ENCODE assay signal across 27 cellular contexts in the genomic region with DNA sequence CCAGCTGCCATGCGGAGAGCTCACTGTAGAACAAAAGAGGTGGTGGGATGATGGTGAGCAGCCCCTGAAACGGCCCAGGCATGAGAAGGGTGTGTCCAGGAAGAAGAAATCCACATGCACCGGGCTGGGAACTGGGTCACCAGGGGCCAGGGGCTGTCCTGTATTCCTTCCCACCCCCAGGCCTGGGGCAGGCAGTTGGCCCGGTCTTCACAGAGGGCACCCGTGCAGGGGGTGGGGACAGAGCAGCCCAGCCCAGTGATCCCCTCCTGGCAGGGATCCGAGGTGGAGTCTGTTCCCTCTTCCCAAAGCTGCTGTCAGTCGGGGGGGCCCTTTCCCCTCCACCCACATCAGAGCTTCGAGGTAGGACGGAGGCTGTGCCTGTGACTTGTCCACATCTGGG. TPM values are rescaled to one million over a fixed set of nuclear protein-coding genes. Genes with fewer than 3 reads are reported as not detected.
"Had no signal": no experiment of that assay in that cellular context is flagged by ENCODE, and none has a peak within 500 bp of the region (broad histone marks: within the 10 kb centered on the region; RNA-seq: fewer than 3 reads in every experiment).

No MANE protein-coding gene starts in this region.

- ATAC-seq: gastroesophageal sphincter; left cardiac atrium; natural killer cell treated with Interleukin-12 subunit alpha and Interleukin-12 subunit beta and Interleukin-15 and Interleukin-18, amount 100 ng/mL, for 72 hours; stimulated activated naive B cell treated with anti-CD40 and anti-IgM and Interleukin-4, amounts not matched to agents 10 μg/mL and 1 μg/mL and 100 μg/mL, for 72 hours; stimulated activated naive CD8-positive, alpha-beta T cell treated with anti-CD3 and anti-CD28 coated beads, Interleukin-15, amount 100 ng/mL, for 72 hours had no signal

- H3K27ac Mint-ChIP-seq: memory B cell; mesothelial cell of epicardium; natural killer cell treated with Interleukin-12 subunit alpha and Interleukin-12 subunit beta and Interleukin-15 and Interleukin-18, amount 100 ng/mL, for 72 hours; stimulated activated naive B cell treated with anti-CD40 and anti-IgM and Interleukin-4, amounts not matched to agents 10 μg/mL and 1 μg/mL and 100 μg/mL, for 72 hours; stimulated activated naive CD8-positive, alpha-beta T cell treated with anti-CD3 and anti-CD28 coated beads, Interleukin-15, amount 100 ng/mL, for 72 hours had no signal

- DNase-seq: colonic mucosa; dermis blood vessel endothelial cell; esophagus squamous epithelium; kidney; left cardiac atrium; left ventricle myocardium inferior; lower lobe of right lung; sigmoid colon; stimulated activated CD4-positive, alpha-beta T cell treated with anti-CD3 and anti-CD28 coated beads, Interleukin-2, amount 100 ng/mL, for 24 hours; stimulated activated CD4-positive, alpha-beta T cell treated with anti-CD3 and anti-CD28 coated beads, Interleukin-4, amount 100 ng/mL, for 4 hours; stimulated activated naive B cell treated with anti-CD40 and anti-IgM and Interleukin-4, amounts not matched to agents 10 μg/mL and 1 μg/mL and 100 μg/mL, for 72 hours; stimulated activated naive CD8-positive, alpha-beta T cell treated with anti-CD3 and anti-CD28 coated beads, Interleukin-15, amount 100 ng/mL, for 72 hours; transverse colon had no signal

- H3K4me3 Mint-ChIP-seq: memory B cell; mesothelial cell of epicardium; natural killer cell treated with Interleukin-12 subunit alpha and Interleukin-12 subunit beta and Interleukin-15 and Interleukin-18, amount 100 ng/mL, for 72 hours; stimulated activated naive B cell treated with anti-CD40 and anti-IgM and Interleukin-4, amounts not matched to agents 10 μg/mL and 1 μg/mL and 100 μg/mL, for 72 hours; stimulated activated naive CD8-positive, alpha-beta T cell treated with anti-CD3 and anti-CD28 coated beads, Interleukin-15, amount 100 ng/mL, for 72 hours had no signal

- H3K4me1 ChIP-seq: gastroesophageal sphincter, left ventricle myocardium inferior, lower lobe of right lung, right atrium auricular region, sigmoid colon had no signal

- FAIRE-seq: kidney had no signal

- H3K4me1 Mint-ChIP-seq: memory B cell; mesothelial cell of epicardium; stimulated activated naive B cell treated with anti-CD40 and anti-IgM and Interleukin-4, amounts not matched to agents 10 μg/mL and 1 μg/mL and 100 μg/mL, for 72 hours; stimulated activated naive CD8-positive, alpha-beta T cell treated with anti-CD3 and anti-CD28 coated beads, Interleukin-15, amount 100 ng/mL, for 72 hours had no signal

- H3K9me3 Mint-ChIP-seq: memory B cell; mesothelial cell of epicardium; natural killer cell treated with Interleukin-12 subunit alpha and Interleukin-12 subunit beta and Interleukin-15 and Interleukin-18, amount 100 ng/mL, for 72 hours; stimulated activated naive B cell treated with anti-CD40 and anti-IgM and Interleukin-4, amounts not matched to agents 10 μg/mL and 1 μg/mL and 100 μg/mL, for 72 hours; stimulated activated naive CD8-positive, alpha-beta T cell treated with anti-CD3 and anti-CD28 coated beads, Interleukin-15, amount 100 ng/mL, for 72 hours had no signal

- H3K27me3 ChIP-seq: colonic mucosa, right atrium auricular region had no signal

- H3K9me3 ChIP-seq: colonic mucosa, esophagus squamous epithelium, gastroesophageal sphincter, left ventricle myocardium inferior, lower lobe of right lung, right atrium auricular region, sigmoid colon, thoracic aorta, transverse colon had no signal

- H3K27ac ChIP-seq: colonic mucosa, esophagus squamous epithelium, gastroesophageal sphincter, left ventricle myocardium inferior, lower lobe of right lung, right atrium auricular region, sigmoid colon, thoracic aorta had no signal

- H3K36me3 Mint-ChIP-seq: memory B cell; mesothelial cell of epicardium; natural killer cell treated with Interleukin-12 subunit alpha and Interleukin-12 subunit beta and Interleukin-15 and Interleukin-18, amount 100 ng/mL, for 72 hours; stimulated activated naive B cell treated with anti-CD40 and anti-IgM and Interleukin-4, amounts not matched to agents 10 μg/mL and 1 μg/mL and 100 μg/mL, for 72 hours had no signal

- H3K36me3 ChIP-seq: colonic mucosa, gastroesophageal sphincter, left ventricle myocardium inferior, lower lobe of right lung, right atrium auricular region, sigmoid colon, thoracic aorta, transverse colon had no signal

- H3K4me3 ChIP-seq: colonic mucosa, esophagus squamous epithelium, gastroesophageal sphincter, left ventricle myocardium inferior, lower lobe of right lung, right atrium auricular region, sigmoid colon, skin epidermis, thoracic aorta, transverse colon had no signal

RNA-seq across cellular contexts. Expression of gene HS3ST6, which starts 9.2 kb away (rescaled TPM):
- total RNA-seq: dermis blood vessel endothelial cell; epithelial cell of proximal tubule; gastroesophageal sphincter; left cardiac atrium; left ventricle myocardium inferior; mucosa of gallbladder; myocyte; natural killer cell treated with Interleukin-12 subunit alpha and Interleukin-12 subunit beta and Interleukin-15 and Interleukin-18, amount 100 ng/mL, for 72 hours; omental fat pad; pulmonary artery endothelial cell; right atrium auricular region; sigmoid colon; subcutaneous adipose tissue; thoracic aorta had no signal

RNA-seq across cellular contexts. Expression of gene MEIOB, which starts 37.0 kb away (rescaled TPM):
- total RNA-seq: dermis blood vessel endothelial cell; gastroesophageal sphincter; left ventricle myocardium inferior; lower lobe of right lung; mesothelial cell of epicardium; myocyte; natural killer cell treated with Interleukin-12 subunit alpha and Interleukin-12 subunit beta and Interleukin-15 and Interleukin-18, amount 100 ng/mL, for 72 hours; right atrium auricular region; sigmoid colon; subcutaneous adipose tissue; thoracic aorta; transverse colon; urinary bladder had no signal
- polyA plus RNA-seq: urinary bladder had no signal

RNA-seq across cellular contexts. Expression of gene RPL3L, which starts 45.5 kb away (rescaled TPM):
- total RNA-seq: colonic mucosa, dermis blood vessel endothelial cell, epithelial cell of proximal tubule, esophagus squamous epithelium, gastroesophageal sphincter, kidney, lower lobe of right lung, mesothelial cell of epicardium, mucosa of gallbladder, omental fat pad, pulmonary artery endothelial cell, sigmoid colon, subcutaneous adipose tissue, thoracic aorta had no signal
- polyA plus RNA-seq: urinary bladder had no signal
